ENCODE assay signal across 29 cellular contexts in the genomic region with DNA sequence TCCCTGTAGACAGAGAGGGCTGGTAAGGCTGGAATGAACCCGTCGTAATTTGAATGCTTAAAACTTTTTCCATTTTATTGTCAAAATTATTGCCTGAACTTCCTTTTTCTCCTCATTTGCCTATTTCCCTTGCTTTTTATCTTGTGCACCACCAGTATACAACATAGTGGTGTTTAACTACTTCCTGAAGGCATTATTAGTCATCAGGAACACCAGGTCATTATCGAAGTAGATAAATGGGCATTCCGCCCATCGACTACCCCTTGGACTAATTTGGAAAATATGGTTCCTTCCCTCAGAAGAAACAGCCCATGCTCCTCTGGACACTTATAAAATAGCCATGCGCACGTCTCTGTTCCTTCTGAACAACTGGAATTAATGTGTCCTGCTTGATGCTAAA.
"Had no signal": no experiment of that assay in that cellular context is flagged by ENCODE, and none has a peak within 500 bp of the region (broad histone marks: within the 10 kb centered on the region; RNA-seq: fewer than 3 reads in every experiment).

No MANE protein-coding gene starts in this region.

- H3K4me3 ChIP-seq: ascending aorta, cardiac muscle cell, colonic mucosa, dorsolateral prefrontal cortex, gastrocnemius medialis, left lung, lower lobe of right lung, spleen, tibial nerve had no signal

- H3K27me3 Mint-ChIP-seq: activated CD4-positive, alpha-beta memory T cell treated with anti-CD3 and anti-CD28 coated beads for 36 hours; activated naive CD8-positive, alpha-beta T cell treated with anti-CD3 and anti-CD28 coated beads, Interleukin-2, amount 10 ng/mL, durations not matched to agents 7 days and 5 days had no signal

- H3K36me3 Mint-ChIP-seq: activated CD4-positive, alpha-beta memory T cell treated with anti-CD3 and anti-CD28 coated beads for 36 hours; activated naive CD8-positive, alpha-beta T cell treated with anti-CD3 and anti-CD28 coated beads, Interleukin-2, amount 10 ng/mL, durations not matched to agents 7 days and 5 days; brain; immature natural killer cell; natural killer cell had no signal

- H3K4me3 Mint-ChIP-seq: activated CD4-positive, alpha-beta memory T cell treated with anti-CD3 and anti-CD28 coated beads for 36 hours; activated CD4-positive, alpha-beta T cell treated with anti-CD3 and anti-CD28 coated beads, Interleukin-2, amount 10 ng/mL, durations not matched to agents 24 days and 14 days; activated naive CD4-positive, alpha-beta T cell treated with anti-CD3 and anti-CD28 coated beads for 36 hours; activated naive CD8-positive, alpha-beta T cell treated with anti-CD3 and anti-CD28 coated beads, Interleukin-2, amount 10 ng/mL, durations not matched to agents 7 days and 5 days; activated T-helper 1 cell treated with anti-CD3 and anti-CD28 coated beads, Interleukin-12 subunit alpha, Interleukin-12 subunit beta, Interleukin-2, Interleukin-4 antibody, amounts not matched to agents 30 ng/mL and 10 ng/mL and 1 ng/mL, durations not matched to agents 14 hours and 24 hours and 36 hours; immature natural killer cell; natural killer cell had no signal

- H3K36me3 ChIP-seq: ascending aorta, cardiac muscle cell, colonic mucosa, gastrocnemius medialis, left lung, lower lobe of right lung, spleen, tibial nerve, WERI-Rb-1 had no signal

- H3K27me3 ChIP-seq: ascending aorta, cardiac muscle cell, colonic mucosa, dorsolateral prefrontal cortex, gastrocnemius medialis, left lung, spleen, tibial nerve had no signal

- H3K4me1 Mint-ChIP-seq: activated CD4-positive, alpha-beta T cell treated with anti-CD3 and anti-CD28 coated beads, Interleukin-2, amount 10 ng/mL, durations not matched to agents 24 days and 14 days; activated naive CD8-positive, alpha-beta T cell treated with anti-CD3 and anti-CD28 coated beads, Interleukin-2, amount 10 ng/mL, durations not matched to agents 7 days and 5 days; immature natural killer cell; natural killer cell had no signal

- H3K4me1 ChIP-seq: ascending aorta, colonic mucosa, gastrocnemius medialis, left lung, lower lobe of right lung, tibial nerve had no signal

- DNase-seq: activated CD4-positive, alpha-beta memory T cell treated with anti-CD3 and anti-CD28 coated beads for 36 hours; activated CD4-positive, alpha-beta T cell treated with anti-CD3 and anti-CD28 coated beads, Interleukin-2, amount 10 ng/mL, durations not matched to agents 24 days and 14 days; activated CD8-positive, alpha-beta memory T cell treated with anti-CD3 and anti-CD28 coated beads, Interleukin-2, amount 50 U/mL, for 4 hours; activated effector memory CD4-positive, alpha-beta T cell treated with anti-CD3 and anti-CD28 coated beads, Interleukin-2, amount 50 U/mL, for 16 hours; activated naive CD4-positive, alpha-beta T cell treated with anti-CD3 and anti-CD28 coated beads for 36 hours; activated naive CD8-positive, alpha-beta T cell treated with anti-CD3 and anti-CD28 coated beads, Interleukin-2, amount 10 ng/mL, durations not matched to agents 7 days and 5 days; activated T-cell treated with anti-CD3 and anti-CD28 coated beads, Interleukin-2, amount 50 U/mL, for 1 hour; cerebellar nuclear complex; colonic mucosa; dorsolateral prefrontal cortex; effector memory CD4-positive, alpha-beta T cell; gastrocnemius medialis; glutamatergic neuron; immature natural killer cell; kidney glomerular epithelial cell; left lung; lower lobe of right lung; mesenchymal stem cell; natural killer cell; posterior cingulate gyrus; right cardiac atrium; spleen; stimulated activated naive CD4-positive, alpha-beta T cell treated with Interleukin-2 at 50 U/mL for 16 hours; WERI-Rb-1 had no signal

- H3K9me3 ChIP-seq: ascending aorta, colonic mucosa, gastrocnemius medialis, left lung, lower lobe of right lung, spleen, tibial nerve had no signal

- H3K27ac Mint-ChIP-seq: activated CD4-positive, alpha-beta memory T cell treated with anti-CD3 and anti-CD28 coated beads for 36 hours; activated CD4-positive, alpha-beta T cell treated with anti-CD3 and anti-CD28 coated beads, Interleukin-2, amount 10 ng/mL, durations not matched to agents 24 days and 14 days; activated naive CD4-positive, alpha-beta T cell treated with anti-CD3 and anti-CD28 coated beads for 36 hours; activated naive CD8-positive, alpha-beta T cell treated with anti-CD3 and anti-CD28 coated beads, Interleukin-2, amount 10 ng/mL, durations not matched to agents 7 days and 5 days; activated T-helper 1 cell treated with anti-CD3 and anti-CD28 coated beads, Interleukin-12 subunit alpha, Interleukin-12 subunit beta, Interleukin-2, Interleukin-4 antibody, amounts not matched to agents 30 ng/mL and 10 ng/mL and 1 ng/mL, durations not matched to agents 14 hours and 24 hours and 36 hours; immature natural killer cell; natural killer cell had no signal

- H3K9me3 Mint-ChIP-seq: activated CD4-positive, alpha-beta memory T cell treated with anti-CD3 and anti-CD28 coated beads for 36 hours; activated CD4-positive, alpha-beta T cell treated with anti-CD3 and anti-CD28 coated beads, Interleukin-2, amount 10 ng/mL, durations not matched to agents 24 days and 14 days; activated naive CD4-positive, alpha-beta T cell treated with anti-CD3 and anti-CD28 coated beads for 36 hours; activated naive CD8-positive, alpha-beta T cell treated with anti-CD3 and anti-CD28 coated beads, Interleukin-2, amount 10 ng/mL, durations not matched to agents 7 days and 5 days; activated T-helper 1 cell treated with anti-CD3 and anti-CD28 coated beads, Interleukin-12 subunit alpha, Interleukin-12 subunit beta, Interleukin-2, Interleukin-4 antibody, amounts not matched to agents 30 ng/mL and 10 ng/mL and 1 ng/mL, durations not matched to agents 14 hours and 24 hours and 36 hours; brain; immature natural killer cell; natural killer cell had no signal

- H3K27ac ChIP-seq: ascending aorta, cardiac muscle cell, colonic mucosa, dorsolateral prefrontal cortex, gastrocnemius medialis, left lung, lower lobe of right lung, spleen, tibial nerve, WERI-Rb-1 had no signal
